8 cellular contexts compared by ENCODE assay signal in the genomic region with DNA sequence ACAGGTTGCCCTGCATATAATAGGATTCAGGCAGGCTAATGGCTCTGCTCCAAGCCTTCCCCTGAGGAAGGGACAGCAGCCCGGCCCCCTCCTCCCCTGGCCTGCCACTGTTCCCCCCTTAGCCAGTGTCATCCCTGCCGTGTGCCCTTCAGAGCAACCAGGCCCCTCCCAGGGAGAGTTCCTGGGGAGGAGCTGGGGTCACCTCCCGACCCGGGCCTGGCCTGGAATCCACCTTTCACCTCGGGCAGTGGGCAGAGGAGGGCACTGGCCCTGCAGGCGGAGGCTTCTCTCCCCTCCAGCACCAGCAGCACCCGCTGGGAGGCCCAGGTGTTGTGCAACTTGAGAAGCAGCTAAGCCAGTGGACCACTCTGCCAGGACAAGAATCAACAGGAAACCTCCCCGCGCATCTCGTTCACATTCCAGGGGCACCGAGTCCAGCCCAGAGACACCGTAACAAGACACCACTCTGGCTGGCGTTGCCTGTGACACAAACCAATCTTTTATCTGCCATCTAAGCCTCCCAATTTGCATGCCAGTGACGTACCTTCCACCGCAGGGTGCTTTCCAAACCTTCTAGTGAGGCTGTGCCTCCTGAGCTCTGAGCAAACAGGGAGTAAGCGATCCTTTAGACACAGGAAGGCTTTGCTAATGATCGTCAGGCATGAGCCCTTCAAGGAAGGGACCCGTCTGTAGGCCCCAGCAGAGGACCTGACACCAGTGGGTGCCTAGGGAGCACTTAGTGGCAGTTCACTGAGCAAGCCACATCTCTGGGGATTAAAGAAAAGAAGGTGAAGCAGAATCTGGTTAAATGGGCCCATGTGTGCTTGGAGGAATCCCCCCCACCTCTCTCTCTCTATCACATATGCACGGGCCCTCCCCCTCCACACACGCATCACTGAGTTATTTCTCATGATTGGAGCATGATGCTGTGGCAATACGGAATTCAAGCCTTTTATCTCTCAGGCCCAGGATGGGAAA.
A peak's percentile ranks its signal among the peaks of the same experiment; 100 is the strongest.
DNase-seq lines count a peak whose midpoint lies in the region; ATAC-seq and TF ChIP-seq lines count a peak whose summit lies in the region.

No MANE protein-coding gene starts in this region.

- H3K27ac ChIP-seq in HUES48 (ENCODE audit: low read depth, low read length) (peak overlapping the region; percentile 75), RWPE2 (ENCODE audit: poor library complexity, severe bottlenecking) (peak overlapping the region; percentile 82), breast epithelium (peak overlapping the region; percentile 84 to 89), muscle layer of colon (ENCODE audit: low read depth, low read length) (peak overlapping the region; percentile 13), transverse colon (peak overlapping the region; percentile 51 to 81 (median 62))

- no peaks in the 10 kb centered on the region for H3K36me3 ChIP-seq in HUES48 (ENCODE audit: control insufficient read depth, insufficient read depth, low read length)
- H3K36me3 ChIP-seq in RWPE2 (ENCODE audit: low read depth), result no peaks in the 10 kb centered on the region
- H3K36me3 ChIP-seq in breast epithelium, result no peaks in the 10 kb centered on the region
- no peaks in the 10 kb centered on the region for H3K36me3 ChIP-seq in muscle layer of colon (ENCODE audit: insufficient read depth, low read length)
- H3K36me3 ChIP-seq in transverse colon, result no peaks in the 10 kb centered on the region

- ATAC-seq in GM21423 (IDR thresholded peaks at IDR 0.05; ENCODE audit: unreplicated experiment) (peak; percentile 63), RWPE2 (ENCODE audit: low read depth) (peak; percentile 87)

- intact Hi-C loops in breast epithelium (cut with DNase I; ENCODE audit: low total_unique reads) (no loop called here), transverse colon (cut with DNase I; ENCODE audit: low total_unique reads) (no loop called here)

- H3K4me3 ChIP-seq in HUES48 (ENCODE audit: low read depth, low read length) (no peak overlapping the region), RWPE2 (ENCODE audit: severe bottlenecking) (no peak overlapping the region), breast epithelium (peak overlapping the region in 1 of 3 donors; percentile 26), muscle layer of colon (ENCODE audit: low read depth in 1 of 2, low read length in 2 of 2) (no peak overlapping the region), transverse colon (no peak overlapping the region)

- TF ChIP-seq POLR2A in breast epithelium (IDR thresholded peaks at IDR 0.05) (no peak), transverse colon (IDR thresholded peaks at IDR 0.05) (no peak)

- DNase-seq in DMS53 treated with DMSO at 0.1 percent for 48 hours (lab: John Stamatoyannopoulos, UW; ENCODE audit: unreplicated experiment) (peak; percentile 86), RWPE2 (ENCODE audit: low spot score) (peak; percentile 100), breast epithelium (ENCODE audit: low spot score in 2 of 2) (peak; percentile 88 to 98), transverse colon (peak; percentile 60), pons (ENCODE audit: low spot score) (no peak)

- H3K4me1 ChIP-seq in HUES48 (ENCODE audit: control insufficient read depth, insufficient read depth, low read length) (peaks cover 28% of the 10 kb centered on the region), RWPE2 (ENCODE audit: insufficient read depth, poor library complexity, severe bottlenecking) (peaks cover 28% of the 10 kb centered on the region), breast epithelium (peaks cover 6 to 10% of the 10 kb centered on the region in 2 donors), muscle layer of colon (ENCODE audit: insufficient read depth, low read length) (peaks cover 34% of the 10 kb centered on the region), transverse colon (peaks cover 7 to 11% (median 9%) of the 10 kb centered on the region in 4 donors)

- no peaks in the 10 kb centered on the region for H3K9me3 ChIP-seq in HUES48 (ENCODE audit: control insufficient read depth, insufficient read depth, low read length)
- no peaks in the 10 kb centered on the region for H3K9me3 ChIP-seq in RWPE2 (ENCODE audit: severe bottlenecking)
- peaks cover 0 to 2% of the 10 kb centered on the region in 2 donors for H3K9me3 ChIP-seq in breast epithelium
- H3K9me3 ChIP-seq in muscle layer of colon (ENCODE audit: low read length), result no peaks in the 10 kb centered on the region
- no peaks in the 10 kb centered on the region for H3K9me3 ChIP-seq in transverse colon

- in situ Hi-C loops in transverse colon (cut with MboI; ENCODE audit: low pct_ligation_motif_present in 1 of 4, low pct_unique_long_range_greater_than_20kb in 1 of 4, low sequenced_read_pairs in 3 of 4), result no loop called here

- H3K9ac ChIP-seq in HUES48 (ENCODE audit: low read depth, low read length) (no peak overlapping the region), muscle layer of colon (ENCODE audit: low read length) (no peak overlapping the region)

- TF ChIP-seq EP300 in transverse colon (IDR thresholded peaks at IDR 0.05; ENCODE audit: low read depth), result no peak

- H3K27me3 ChIP-seq in HUES48 (ENCODE audit: control insufficient read depth, insufficient read depth, low read length) (no peaks in the 10 kb centered on the region), RWPE2 (ENCODE audit: insufficient read depth, poor library complexity, severe bottlenecking) (no peaks in the 10 kb centered on the region), breast epithelium (no peaks in the 10 kb centered on the region), muscle layer of colon (ENCODE audit: control insufficient read depth in 1 of 2, insufficient read depth in 2 of 2, low read length in 2 of 2) (no peaks in the 10 kb centered on the region), transverse colon (no peaks in the 10 kb centered on the region)

- WGBS in transverse colon (ENCODE audit: low coverage in 1 of 2), 2 donors, result 64 to 83% methylated on average over 3 to 21 of the region's 21 CpGs

- TF ChIP-seq CTCF in RWPE2 (IDR thresholded peaks at IDR 0.05; ENCODE audit: poor library complexity, severe bottlenecking) (peak; percentile 0), breast epithelium (IDR thresholded peaks at IDR 0.05) (peak in 2 of 3 donors; percentile 21 to 46), transverse colon (IDR thresholded peaks at IDR 0.05) (no peak)

Comparison
In these comparisons a context has a peak if more than half of its experiments do, and no peak if none do; other contexts are left out.
1. H3K27ac ChIP-seq: peak in every context shown above with its lines; median percentile 86 in breast epithelium; 82 in RWPE2; 75 in HUES48; 62 in transverse colon; 13 in muscle layer of colon.
2. CTCF ChIP-seq: peak in RWPE2 (single experiment) and breast epithelium (2 of 3); none in transverse colon (0 of 5).